Comparison of ENCODE assay signal across 36 cellular contexts in genomic region chr6:24660100-24660499, GRCh38. TPM values are rescaled to one million over a fixed set of nuclear protein-coding genes. Genes with fewer than 3 reads are reported as not detected.
DNase-seq lines count a peak whose midpoint lies in the region; ATAC-seq, FAIRE-seq and TF ChIP-seq lines count a peak whose summit lies in the region.
"Had no signal": no experiment of that assay in that cellular context is flagged by ENCODE, and none has a peak within 500 bp of the region (broad histone marks: within the 10 kb centered on the region; RNA-seq: fewer than 3 reads in every experiment).

No MANE protein-coding gene starts in this region.

- peaks cover 36% of the 10 kb centered on the region for H3K4me1 Mint-ChIP-seq in WTC11

- no peak for TF ChIP-seq CTCF in A549 (IDR thresholded peaks at IDR 0.05)
- TF ChIP-seq CTCF in WTC11 (IDR thresholded peaks at IDR 0.05), result no peak
- no peak for TF ChIP-seq CTCF in RWPE1 (conservative IDR thresholded peaks at IDR 0.05; ENCODE audit: low read depth)

- H3K27me3 ChIP-seq in mesenchymal stem cell (ENCODE audit: control insufficient read depth in 1 of 2, insufficient read depth in 1 of 2, low read length in 2 of 2), result no peaks in the 10 kb centered on the region
- H3K27me3 ChIP-seq: BE2C, MG63, ovary had no signal

- FAIRE-seq in A549 (lab: Jason Lieb, UNC), result no peak
- peak; percentile 58 for FAIRE-seq in GM12891 (lab: Jason Lieb, UNC)
- FAIRE-seq: TTC549 had no signal

- no peak overlapping the region for H3K4me3 Mint-ChIP-seq in WTC11
- H3K4me3 Mint-ChIP-seq: activated CD4-positive, alpha-beta memory T cell treated with anti-CD3 and anti-CD28 coated beads for 36 hours; activated naive CD4-positive, alpha-beta T cell treated with anti-CD3 and anti-CD28 coated beads, Interleukin-2, amount 10 ng/mL, durations not matched to agents 7 days and 5 days; activated T-helper 1 cell treated with anti-CD3 and anti-CD28 coated beads, Interleukin-12 subunit alpha, Interleukin-12 subunit beta, Interleukin-2, Interleukin-4 antibody, amounts not matched to agents 30 ng/mL and 10 ng/mL and 1 ng/mL, durations not matched to agents 14 hours and 24 hours and 36 hours; nephron progenitor cell; T-helper 1 cell treated with Interleukin-12 subunit alpha and Interleukin-12 subunit beta and Interleukin-4 antibody, amounts not matched to agents 30 μg/mL and 1 μg/mL, for 36 hours had no signal

- H2BK12ac ChIP-seq in mesenchymal stem cell (ENCODE audit: low read length in 2 of 2), result no peak overlapping the region

- peak overlapping the region; percentile 83 to 92 for H3K27ac ChIP-seq in A549
- no peak overlapping the region for H3K27ac ChIP-seq in mesenchymal stem cell (ENCODE audit: low read length, poor library complexity, severe bottlenecking)
- no peak overlapping the region for H3K27ac ChIP-seq in RWPE1
- H3K27ac ChIP-seq: ovary had no signal

- peaks cover 29% of the 10 kb centered on the region for H3K79me1 ChIP-seq in mesenchymal stem cell (replicated peaks; ENCODE audit: low read length, poor library complexity, severe bottlenecking)

- no peak for TF ChIP-seq RAD21 in A549 (conservative IDR thresholded peaks at IDR 0.05 in 1 of 2, IDR thresholded peaks at IDR 0.05 in 1 of 2)

- no peak overlapping the region for H3K23ac ChIP-seq in mesenchymal stem cell (ENCODE audit: low read length in 2 of 2)

- TF ChIP-seq EP300 in A549 (IDR thresholded peaks at IDR 0.05), result no peak

- peaks cover 45% of the 10 kb centered on the region for H3K36me3 Mint-ChIP-seq in WTC11

- TF ChIP-seq POLR2A in A549 (IDR thresholded peaks at IDR 0.05; ENCODE audit: low read length), result no peak
- TF ChIP-seq POLR2A in GM12891 (IDR thresholded peaks at IDR 0.05; ENCODE audit: low read depth, low read length), result no peak

- H4K8ac ChIP-seq in mesenchymal stem cell (ENCODE audit: low read length), result no peak overlapping the region

- H2BK5ac ChIP-seq in mesenchymal stem cell (ENCODE audit: low read depth, low read length, poor library complexity, severe bottlenecking), result no peak overlapping the region

- H3K9ac ChIP-seq in mesenchymal stem cell (ENCODE audit: low read length), result peak overlapping the region; percentile 75

- H3K4me3 ChIP-seq in A549 (no peak overlapping the region), mesenchymal stem cell (ENCODE audit: insufficient read depth in 1 of 2, low read depth in 1 of 2, low read length in 2 of 2) (no peak overlapping the region)
- H3K4me3 ChIP-seq: MG63, ovary had no signal

- no peak overlapping the region for H2AFZ ChIP-seq in mesenchymal stem cell (ENCODE audit: low read depth, low read length)

- POLR2A ChIA-PET in A549 (lab: Yijun Ruan, JAX), result interaction anchor here (1.3 kb wide), 1 partner anchor 8 kb away, joined by 6 read pairs; no protein-coding TSS in a partner anchor
- POLR2A ChIA-PET in WTC11 (lab: Charles Lee), result interaction anchor here (1.2 kb wide), 1 partner anchor 23 kb away, joined by 4 read pairs; no protein-coding TSS in a partner anchor
- POLR2A ChIA-PET in RWPE1 (lab: Yijun Ruan, JAX; ENCODE audit: low non-redundant PET), result no interaction called here

- H3K4me2 ChIP-seq in A549, result peak overlapping the region; percentile 83
- no peak overlapping the region for H3K4me2 ChIP-seq in mesenchymal stem cell (ENCODE audit: low read length, poor library complexity, severe bottlenecking)

- WGBS in A549 (ENCODE audit: missing lambda C conversion rate), result 17% methylated on average over 2 of the region's 2 CpGs
- 95% methylated on average over 2 of the region's 2 CpGs for WGBS in mesenchymal stem cell

- H3K27ac Mint-ChIP-seq in WTC11, result peak overlapping the region; percentile 94; the same call in 1 of the 2 replicates
- H3K27ac Mint-ChIP-seq: activated CD4-positive, alpha-beta memory T cell treated with anti-CD3 and anti-CD28 coated beads for 36 hours; activated naive CD4-positive, alpha-beta T cell treated with anti-CD3 and anti-CD28 coated beads, Interleukin-2, amount 10 ng/mL, durations not matched to agents 7 days and 5 days; activated T-helper 1 cell treated with anti-CD3 and anti-CD28 coated beads, Interleukin-12 subunit alpha, Interleukin-12 subunit beta, Interleukin-2, Interleukin-4 antibody, amounts not matched to agents 30 ng/mL and 10 ng/mL and 1 ng/mL, durations not matched to agents 14 hours and 24 hours and 36 hours; nephron progenitor cell; T-helper 1 cell treated with Interleukin-12 subunit alpha and Interleukin-12 subunit beta and Interleukin-4 antibody, amounts not matched to agents 30 μg/mL and 1 μg/mL, for 36 hours had no signal

- H3K18ac ChIP-seq in mesenchymal stem cell (ENCODE audit: low read depth in 1 of 2, low read length in 2 of 2), result no peak overlapping the region

- H2BK15ac ChIP-seq in mesenchymal stem cell (ENCODE audit: low read depth, poor library complexity, severe bottlenecking), result no peak overlapping the region

- H3K27me3 Mint-ChIP-seq in WTC11 (ENCODE audit: low read depth), result no peaks in the 10 kb centered on the region
- H3K27me3 Mint-ChIP-seq: activated CD4-positive, alpha-beta memory T cell treated with anti-CD3 and anti-CD28 coated beads for 36 hours; activated naive CD4-positive, alpha-beta T cell treated with anti-CD3 and anti-CD28 coated beads, Interleukin-2, amount 10 ng/mL, durations not matched to agents 7 days and 5 days had no signal

- no peak overlapping the region for H4K91ac ChIP-seq in mesenchymal stem cell (ENCODE audit: low read length)

- no peak overlapping the region for H2BK120ac ChIP-seq in mesenchymal stem cell (ENCODE audit: low read depth, low read length)

- DNase-seq in A549 (ENCODE audit: low read depth in 1 of 2, low spot score in 1 of 2) (peak in 1 of 2 experiments; percentile 36), GM12891 (ENCODE audit: insufficient read length, low spot score) (no peak), WTC11 (ENCODE audit: low spot score) (no peak), mesenchymal stem cell (no peak), DMS 273 treated with DMSO at 0.1 percent for 48 hours (lab: John Stamatoyannopoulos, UW) (no peak), RWPE1 (ENCODE audit: low spot score) (no peak), SIG-M5 (lab: John Stamatoyannopoulos, UW) (no peak)
- DNase-seq: ACHN; activated CD4-positive, alpha-beta memory T cell treated with anti-CD3 and anti-CD28 coated beads for 36 hours; activated naive CD4-positive, alpha-beta T cell treated with anti-CD3 and anti-CD28 coated beads, Interleukin-2, amount 10 ng/mL, durations not matched to agents 7 days and 5 days; amniotic stem cell; BE2C; Caco-2; DMS79 treated with DMSO at 0.1 percent for 48 hours; effector CD4-positive, alpha-beta T cell; GDM1; hypothalamus; KG1; MG63; NCI-H1105; NCI-H2029 treated with DMSO at 0.1 percent for 48 hours; NCI-H524 treated with DMSO at 0.1 percent for 48 hours; nephron progenitor cell; NK-92 treated with Interleukin-12 subunit alpha and Interleukin-12 subunit beta, amount 100 ng/mL, for 24 hours; ovary; retina; stimulated activated naive CD4-positive, alpha-beta T cell had no signal

- H3K4me1 ChIP-seq in A549 (peaks cover 97% of the 10 kb centered on the region), mesenchymal stem cell (ENCODE audit: control insufficient read depth, insufficient read depth, low read depth, low read length) (peaks cover 2% of the 10 kb centered on the region)
- H3K4me1 ChIP-seq: BE2C had no signal

- H3K36me3 ChIP-seq in mesenchymal stem cell (ENCODE audit: control insufficient read depth in 1 of 2, insufficient read depth in 2 of 2, low read depth in 1 of 2, low read length in 2 of 2), result peaks cover 6 to 80% of the 10 kb centered on the region in 2 experiments
- H3K36me3 ChIP-seq: MG63, ovary had no signal

- no peaks in the 10 kb centered on the region for H3K9me3 Mint-ChIP-seq in WTC11
- H3K9me3 Mint-ChIP-seq: activated CD4-positive, alpha-beta memory T cell treated with anti-CD3 and anti-CD28 coated beads for 36 hours; activated naive CD4-positive, alpha-beta T cell treated with anti-CD3 and anti-CD28 coated beads, Interleukin-2, amount 10 ng/mL, durations not matched to agents 7 days and 5 days; activated T-helper 1 cell treated with anti-CD3 and anti-CD28 coated beads, Interleukin-12 subunit alpha, Interleukin-12 subunit beta, Interleukin-2, Interleukin-4 antibody, amounts not matched to agents 30 ng/mL and 10 ng/mL and 1 ng/mL, durations not matched to agents 14 hours and 24 hours and 36 hours; nephron progenitor cell; T-helper 1 cell treated with Interleukin-12 subunit alpha and Interleukin-12 subunit beta and Interleukin-4 antibody, amounts not matched to agents 30 μg/mL and 1 μg/mL, for 36 hours had no signal

- no peaks in the 10 kb centered on the region for H3K9me3 ChIP-seq in A549
- no peaks in the 10 kb centered on the region for H3K9me3 ChIP-seq in mesenchymal stem cell (ENCODE audit: control insufficient read depth, low read length)
- H3K9me3 ChIP-seq: BE2C, Caco-2, MG63, ovary had no signal

- no peak overlapping the region for H2AK5ac ChIP-seq in mesenchymal stem cell (ENCODE audit: low read length, severe bottlenecking)

- ATAC-seq in A549, result 0 out of 6 replicates have a peak, but pooled peaks of 1 of the 2 experiments have one; percentile 6
- ATAC-seq in WTC11, result no peak
- no peak for ATAC-seq in HG03039 (IDR thresholded peaks at IDR 0.05; ENCODE audit: unreplicated experiment)
- ATAC-seq: activated CD4-positive, CD25-positive, alpha-beta regulatory T cell treated with anti-CD3 and anti-CD28 coated beads, Interleukin-2, amount 50 U/mL, for 24 hours; Right ventricle myocardium inferior; SK-N-SH treated with all-trans-retinoic acid at 6 μM for 48 hours had no signal

- no peak overlapping the region for H3K4ac ChIP-seq in mesenchymal stem cell (ENCODE audit: low read depth in 1 of 2, low read length in 2 of 2)

- no peak overlapping the region for H3K14ac ChIP-seq in mesenchymal stem cell (ENCODE audit: low read length in 2 of 2)

- CTCF ChIA-PET in A549 (lab: Yijun Ruan, JAX) (no interaction called here), WTC11 (lab: Charles Lee) (interaction anchor here (1.1 kb wide), 1 partner anchor 76 kb away, joined by 4 read pairs; no protein-coding TSS in a partner anchor), RWPE1 (lab: Yijun Ruan, JAX) (no interaction called here)

RNA-seq across cellular contexts. Expression of gene TDP2, which starts 6.6 kb away (rescaled TPM):
- polyA plus RNA-seq in A549 (2011; rRNA removed) (69.7 and 91.7 TPM in 2 replicates), A549 (2017; fragmentation: RNase III; extraction: RNeasy Plus Mini Kit Qiagen cat#74134 plus additional on column Dnase treatment) (42.7 to 52.6 TPM (median 43.2 TPM) in 3 replicates)
- polyA plus RNA-seq in A549 (2012; cell fraction: cytosol; rRNA removed), result 26.4 and 30.0 TPM in 2 replicates
- 13.2 and 24.3 TPM in 2 replicates for polyA plus RNA-seq in A549 (2012; cell fraction: nucleus; rRNA removed)
- polyA minus RNA-seq in A549 (2011; rRNA and poly(A)+ RNA removed), result 22.2 and 31.2 TPM in 2 replicates
- polyA plus RNA-seq in GM12891 (2012; ENCODE audit: low read depth, missing spikeins), result 35.0 TPM
- total RNA-seq in WTC11 (2021), result 43.5 to 49.1 TPM (median 45.8 TPM) in 3 replicates
- polyA plus RNA-seq in mesenchymal stem cell (2013, experiment 1 of 2), result 27.2 TPM
- 27.8 TPM for polyA plus RNA-seq in mesenchymal stem cell (2013, experiment 2 of 2)

RNA-seq across cellular contexts. Expression of gene ACOT13, which starts 6.8 kb away (rescaled TPM):
- polyA plus RNA-seq in A549 (2011; rRNA removed), result 77.7 and 87.7 TPM in 2 replicates
- polyA plus RNA-seq in A549 (2012; cell fraction: cytosol; rRNA removed), result 20.8 and 27.1 TPM in 2 replicates
- 5.0 and 6.6 TPM in 2 replicates for polyA plus RNA-seq in A549 (2012; cell fraction: nucleus; rRNA removed)
- 22.6 to 24.5 TPM (median 22.9 TPM) in 3 replicates for polyA plus RNA-seq in A549 (2017; fragmentation: RNase III; extraction: RNeasy Plus Mini Kit Qiagen cat#74134 plus additional on column Dnase treatment)
- polyA minus RNA-seq in A549 (2011; rRNA and poly(A)+ RNA removed), result 6.9 and 9.0 TPM in 2 replicates
- 23.6 TPM for polyA plus RNA-seq in GM12891 (2012; ENCODE audit: low read depth, missing spikeins)
- 54.0 to 64.0 TPM (median 62.8 TPM) in 3 replicates for total RNA-seq in WTC11 (2021)
- polyA plus RNA-seq in mesenchymal stem cell (2013, experiment 1 of 2), result 41.0 TPM
- 44.4 TPM for polyA plus RNA-seq in mesenchymal stem cell (2013, experiment 2 of 2)

RNA-seq across cellular contexts. Expression of gene KIAA0319, which starts 14.1 kb away (rescaled TPM):
- 5.2 and 5.9 TPM in 2 replicates for polyA plus RNA-seq in A549 (2011; rRNA removed)
- polyA plus RNA-seq in A549 (2012; cell fraction: cytosol; rRNA removed), result 2.0 and 2.1 TPM in 2 replicates
- polyA plus RNA-seq in A549 (2012; cell fraction: nucleus; rRNA removed), result 4.9 and 6.3 TPM in 2 replicates
- 1.7 to 2.4 TPM (median 2.4 TPM) in 3 replicates for polyA plus RNA-seq in A549 (2017; fragmentation: RNase III; extraction: RNeasy Plus Mini Kit Qiagen cat#74134 plus additional on column Dnase treatment)
- polyA minus RNA-seq in A549 (2011; rRNA and poly(A)+ RNA removed), result 5.8 and 6.4 TPM in 2 replicates
- polyA plus RNA-seq in GM12891 (2012; ENCODE audit: low read depth, missing spikeins), result 0.01 TPM
- total RNA-seq in WTC11 (2021), result 0.41 to 0.81 TPM (median 0.50 TPM) in 3 replicates
- 0.03 TPM for polyA plus RNA-seq in mesenchymal stem cell (2013, experiment 1 of 2)
- 0.03 TPM for polyA plus RNA-seq in mesenchymal stem cell (2013, experiment 2 of 2)
- total RNA-seq: activated T-helper 1 cell treated with anti-CD3 and anti-CD28 coated beads, Interleukin-12 subunit alpha, Interleukin-12 subunit beta, Interleukin-2, Interleukin-4 antibody, amounts not matched to agents 30 ng/mL and 10 ng/mL and 1 ng/mL, durations not matched to agents 14 hours and 24 hours and 36 hours; lung microvascular endothelial cell; Right ventricle myocardium inferior; skeletal muscle tissue had no signal

RNA-seq across cellular contexts. Expression of gene C6orf62, which starts 58.9 kb away (rescaled TPM):
- polyA plus RNA-seq in A549 (2011; rRNA removed) (67.5 and 73.4 TPM in 2 replicates), A549 (2017; fragmentation: RNase III; extraction: RNeasy Plus Mini Kit Qiagen cat#74134 plus additional on column Dnase treatment) (66.3 to 75.5 TPM (median 66.6 TPM) in 3 replicates)
- 17.7 and 20.3 TPM in 2 replicates for polyA plus RNA-seq in A549 (2012; cell fraction: cytosol; rRNA removed)
- 10.0 and 13.6 TPM in 2 replicates for polyA plus RNA-seq in A549 (2012; cell fraction: nucleus; rRNA removed)
- 48.1 and 51.3 TPM in 2 replicates for polyA minus RNA-seq in A549 (2011; rRNA and poly(A)+ RNA removed)
- 51.0 TPM for polyA plus RNA-seq in GM12891 (2012; ENCODE audit: low read depth, missing spikeins)
- total RNA-seq in WTC11 (2021), result 74.3 to 86.4 TPM (median 75.9 TPM) in 3 replicates
- polyA plus RNA-seq in mesenchymal stem cell (2013, experiment 1 of 2), result 74.6 TPM
- 75.9 TPM for polyA plus RNA-seq in mesenchymal stem cell (2013, experiment 2 of 2)

Comparison
In these comparisons a context has a peak if more than half of its experiments do, and no peak if none do; other contexts are left out.
1. H3K27ac ChIP-seq: peak in A549 (2 of 2); none in mesenchymal stem cell (single experiment) and RWPE1 (single experiment).